Comparison of ENCODE assay signal across 10 cellular contexts in genomic region chr6:87731080-87731479, GRCh38. TPM values are rescaled to one million over a fixed set of nuclear protein-coding genes. Genes with fewer than 3 reads are reported as not detected.
DNase-seq lines count a peak whose midpoint lies in the region; TF ChIP-seq lines count a peak whose summit lies in the region.
"Had no signal": no experiment of that assay in that cellular context is flagged by ENCODE, and none has a peak within 500 bp of the region (broad histone marks: within the 10 kb centered on the region; RNA-seq: fewer than 3 reads in every experiment).

No MANE protein-coding gene starts in this region.

- H3K4me2 ChIP-seq in OCI-LY3 (ENCODE audit: low read length) = peak overlapping the region; percentile 88

- H3K4me1 Mint-ChIP-seq in CD14-positive monocyte = peaks cover 46% of the 10 kb centered on the region
- H3K4me1 Mint-ChIP-seq in T-helper 2 cell treated with Interferon-gamma antibody and Interleukin-4, amounts not matched to agents 5 μg/mL and 100 μg/mL, for 36 hours (ENCODE audit: low read depth) = peaks cover 15% of the 10 kb centered on the region

- H3K9me3 Mint-ChIP-seq in CD14-positive monocyte = peaks cover 0 to 7% (median 0%) of the 10 kb centered on the region in 7 donors
- no peaks in the 10 kb centered on the region for H3K9me3 Mint-ChIP-seq in T-helper 2 cell treated with Interferon-gamma antibody and Interleukin-4, amounts not matched to agents 5 μg/mL and 100 μg/mL, for 36 hours
- H3K9me3 Mint-ChIP-seq: CD8-positive, alpha-beta T cell had no signal

- H3K27me3 Mint-ChIP-seq in CD14-positive monocyte (ENCODE audit: low read depth in 3 of 3) = peaks cover 0 to 2% (median 0%) of the 10 kb centered on the region in 3 donors
- H3K27me3 Mint-ChIP-seq in T-helper 2 cell treated with Interferon-gamma antibody and Interleukin-4, amounts not matched to agents 5 μg/mL and 100 μg/mL, for 36 hours (ENCODE audit: low read depth) = peaks cover 22% of the 10 kb centered on the region

- peak overlapping the region; percentile 84; the same call in 1 of the 2 replicates for H3K27ac ChIP-seq in OCI-LY3 (ENCODE audit: low read length)
- H3K27ac ChIP-seq in esophagus (ENCODE audit: low read depth in 2 of 2, low read length in 1 of 2) = peak overlapping the region; percentile 92 to 96
- H3K27ac ChIP-seq in skeletal muscle tissue (ENCODE audit: low read depth, low read length) = peak overlapping the region; percentile 85

- H3K27me3 ChIP-seq in OCI-LY3 (ENCODE audit: low read depth, low read length) (no peaks in the 10 kb centered on the region), esophagus (ENCODE audit: control insufficient read depth in 1 of 2, insufficient read depth in 2 of 2, low read length in 2 of 2) (no peaks in the 10 kb centered on the region), skeletal muscle tissue (ENCODE audit: control insufficient read depth in 3 of 3, insufficient read depth in 3 of 3, low read length in 3 of 3) (no peaks in the 10 kb centered on the region)

- intact Hi-C loops in CD14-positive monocyte (cut with micrococcal nuclease) = loop anchor here in 1 of 2 donors (1.0 kb wide), 1 partner anchor 8 kb away; no protein-coding TSS in a partner anchor

- no peak overlapping the region for H3K4me3 Mint-ChIP-seq in CD14-positive monocyte
- no peak overlapping the region for H3K4me3 Mint-ChIP-seq in T-helper 2 cell treated with Interferon-gamma antibody and Interleukin-4, amounts not matched to agents 5 μg/mL and 100 μg/mL, for 36 hours

- DNase-seq in CD14-positive monocyte (ENCODE audit: low spot score) = no peak
- DNase-seq in T-helper 2 cell treated with Interferon-gamma antibody and Interleukin-4, amounts not matched to agents 5 μg/mL and 100 μg/mL, for 36 hours (ENCODE audit: low spot score) = no peak
- no peak for DNase-seq in pons (ENCODE audit: low spot score)
- no peak for DNase-seq in DMS153 (lab: John Stamatoyannopoulos, UW)
- DNase-seq in NCI-H510A treated with DMSO at 0.1 percent for 48 hours (lab: John Stamatoyannopoulos, UW) = no peak
- DNase-seq: CD8-positive, alpha-beta T cell; NCI-H526 had no signal

- TF ChIP-seq CTCF in CD14-positive monocyte (IDR thresholded peaks at IDR 0.05) = no peak
- TF ChIP-seq CTCF in OCI-LY3 (IDR thresholded peaks at IDR 0.05; ENCODE audit: low read depth, low read length) = no peak

- peaks cover 60% of the 10 kb centered on the region for H3K4me1 ChIP-seq in OCI-LY3 (ENCODE audit: low read length)
- H3K4me1 ChIP-seq in esophagus (ENCODE audit: control insufficient read depth in 2 of 2, insufficient read depth in 2 of 2, low read length in 1 of 2) = peaks cover 4 to 6% of the 10 kb centered on the region in 2 donors
- H3K4me1 ChIP-seq in skeletal muscle tissue (ENCODE audit: control insufficient read depth in 3 of 3, insufficient read depth in 3 of 3, low read length in 3 of 3) = peaks cover 28 to 35% (median 32%) of the 10 kb centered on the region in 3 donors

- no peaks in the 10 kb centered on the region for H4K20me1 ChIP-seq in OCI-LY3 (ENCODE audit: insufficient read depth, low read length)

- H3K4me3 ChIP-seq in OCI-LY3 (ENCODE audit: low read length) = peak overlapping the region; percentile 66
- H3K4me3 ChIP-seq in esophagus (ENCODE audit: low read depth in 1 of 2, low read length in 2 of 2) = no peak overlapping the region
- H3K4me3 ChIP-seq in skeletal muscle tissue (ENCODE audit: low read length in 3 of 3) = no peak overlapping the region

- H2AFZ ChIP-seq in OCI-LY3 (ENCODE audit: low read depth, low read length) = no peak overlapping the region

- no peaks in the 10 kb centered on the region for H3K79me2 ChIP-seq in OCI-LY3 (ENCODE audit: low read length)

- H3K9me3 ChIP-seq in OCI-LY3 (ENCODE audit: insufficient read depth, low read length) (no peaks in the 10 kb centered on the region), esophagus (ENCODE audit: control insufficient read depth in 2 of 2, insufficient read depth in 1 of 2, low read depth in 1 of 2, low read length in 1 of 2) (no peaks in the 10 kb centered on the region), skeletal muscle tissue (ENCODE audit: control insufficient read depth in 3 of 3, low read length in 3 of 3) (no peaks in the 10 kb centered on the region)

- H3K9ac ChIP-seq in OCI-LY3 (ENCODE audit: low read length) = no peak overlapping the region
- H3K9ac ChIP-seq in skeletal muscle tissue (ENCODE audit: low read depth in 1 of 3, low read length in 3 of 3) = peak overlapping the region in 2 of 3 donors; percentile 38 to 63

- H3K36me3 Mint-ChIP-seq in CD14-positive monocyte = no peaks in the 10 kb centered on the region
- peaks cover 2% of the 10 kb centered on the region for H3K36me3 Mint-ChIP-seq in T-helper 2 cell treated with Interferon-gamma antibody and Interleukin-4, amounts not matched to agents 5 μg/mL and 100 μg/mL, for 36 hours (ENCODE audit: low read depth)
- H3K36me3 Mint-ChIP-seq: CD8-positive, alpha-beta T cell had no signal

- H3K27ac Mint-ChIP-seq in CD14-positive monocyte = peak overlapping the region; percentile 89 to 100 (median 99)
- no peak overlapping the region for H3K27ac Mint-ChIP-seq in T-helper 2 cell treated with Interferon-gamma antibody and Interleukin-4, amounts not matched to agents 5 μg/mL and 100 μg/mL, for 36 hours

- no peaks in the 10 kb centered on the region for H3K36me3 ChIP-seq in OCI-LY3 (replicated peaks; ENCODE audit: low read depth, low read length)
- H3K36me3 ChIP-seq in esophagus (ENCODE audit: control insufficient read depth in 2 of 2, insufficient read depth in 2 of 2, low read length in 1 of 2) = no peaks in the 10 kb centered on the region
- H3K36me3 ChIP-seq in skeletal muscle tissue (ENCODE audit: control insufficient read depth in 3 of 3, insufficient read depth in 3 of 3, low read length in 3 of 3) = no peaks in the 10 kb centered on the region

RNA-seq across cellular contexts. Expression of gene AKIRIN2, which starts 29.0 kb away (rescaled TPM):
- 100 to 1,000 TPM; 102 to 118 TPM for polyA plus RNA-seq in CD14-positive monocyte
- 10 to 100 TPM; 24.1 to 29.6 TPM for polyA plus RNA-seq in esophagus
- total RNA-seq in skeletal muscle tissue = 23.5 TPM
